Comparison of ENCODE assay signal across 2 cellular contexts in genomic region chr1:241902376-241903067, GRCh38.
TF ChIP-seq lines count a peak whose summit lies in the region.

No MANE protein-coding gene starts in this region.

TF ChIP-seq in A549, 52 proteins besides CTCF, POLR2A, EP300 and RAD21:
- TF ChIP-seq CEBPB (IDR thresholded peaks at IDR 0.05): no peak
- no peak for TF ChIP-seq TP53 (CRISPR knock-in tag; IDR thresholded peaks at IDR 0.05)
- no peak for TF ChIP-seq ZFP36 (IDR thresholded peaks at IDR 0.05; ENCODE audit: borderline replicate concordance, partially characterized antibody)
- TF ChIP-seq CHD4 (IDR thresholded peaks at IDR 0.05; ENCODE audit: borderline replicate concordance): no peak
- TF ChIP-seq NPAS2 (CRISPR knock-in tag; IDR thresholded peaks at IDR 0.05; ENCODE audit: borderline replicate concordance): no peak
- TF ChIP-seq E2F6 (IDR thresholded peaks at IDR 0.05; ENCODE audit: borderline replicate concordance, low read depth): no peak
- TF ChIP-seq EHF (CRISPR knock-in tag; IDR thresholded peaks at IDR 0.05): no peak
- TF ChIP-seq JUN (IDR thresholded peaks at IDR 0.05): no peak
- no peak for TF ChIP-seq FOSB (CRISPR knock-in tag; IDR thresholded peaks at IDR 0.05)
- TF ChIP-seq HOXB5 (CRISPR knock-in tag; IDR thresholded peaks at IDR 0.05): no peak
- TF ChIP-seq RARB (CRISPR knock-in tag; IDR thresholded peaks at IDR 0.05): no peak
- TF ChIP-seq HMGXB4 (CRISPR knock-in tag; IDR thresholded peaks at IDR 0.05; ENCODE audit: borderline replicate concordance): no peak
- no peak for TF ChIP-seq CBX8 (IDR thresholded peaks at IDR 0.05)

TF ChIP-seq in IMR-90, 13 proteins besides CTCF, POLR2A, EP300 and RAD21:
- no peak for TF ChIP-seq RFX5 (IDR thresholded peaks at IDR 0.05; ENCODE audit: low read depth, low read length)
- TF ChIP-seq CHD1 (IDR thresholded peaks at IDR 0.05; ENCODE audit: low read depth, low read length): no peak
- TF ChIP-seq USF2 (IDR thresholded peaks at IDR 0.05; ENCODE audit: low read depth, low read length): no peak
